ENCODE assay signal across 26 cellular contexts in the genomic region with DNA sequence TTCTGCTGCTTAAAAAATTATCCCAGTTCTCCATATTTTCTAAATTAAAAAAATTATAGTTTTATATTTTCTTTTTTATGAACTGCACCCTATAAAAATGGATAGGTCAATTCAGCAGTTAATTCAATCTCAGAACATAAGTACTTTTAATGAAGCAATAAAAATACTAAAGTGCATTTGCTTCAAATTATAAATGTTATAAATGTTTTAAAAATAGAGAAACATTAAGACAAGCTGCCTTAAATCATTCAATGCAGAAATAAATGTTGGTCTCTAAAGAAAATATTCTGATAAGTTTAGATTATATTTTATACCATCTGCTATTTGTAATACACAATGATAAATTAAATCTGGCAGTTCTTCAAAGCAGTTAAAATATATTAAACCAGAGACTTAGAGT.
"Had no signal": no experiment of that assay in that cellular context is flagged by ENCODE, and none has a peak within 500 bp of the region (broad histone marks: within the 10 kb centered on the region; RNA-seq: fewer than 3 reads in every experiment).

No MANE protein-coding gene starts in this region.

- H3K27ac ChIP-seq: brain microvascular endothelial cell, coronary artery, dorsolateral prefrontal cortex, esophagus squamous epithelium had no signal

- DNase-seq: activated CD4-positive, alpha-beta T cell treated with anti-CD3 and anti-CD28 coated beads for 1 hour; activated CD4-positive, alpha-beta T cell treated with anti-CD3 and anti-CD28 coated beads for 4 hours; activated CD4-positive, alpha-beta T cell treated with anti-CD3 and anti-CD28 coated beads, Interleukin-2, amount 10 ng/mL, durations not matched to agents 7 days and 5 days; activated CD4-positive, alpha-beta T cell treated with anti-CD3 and anti-CD28 coated beads, Interleukin-2, amount 50 U/mL, for 48 hours; activated CD8-positive, alpha-beta memory T cell treated with anti-CD3 and anti-CD28 coated beads for 24 hours; activated CD8-positive, alpha-beta T cell treated with anti-CD3 and anti-CD28 coated beads for 36 hours; activated effector memory CD4-positive, alpha-beta T cell treated with Interleukin-2 at 50 U/mL for 16 hours; activated gamma-delta T cell treated with Interleukin-2 at 50 U/mL for 16 hours; activated naive CD4-positive, alpha-beta T cell treated with anti-CD3 and anti-CD28 coated beads, Interleukin-2, amount 50 U/mL, for 16 hours; activated naive CD4-positive, alpha-beta T cell treated with Interleukin-2 at 50 U/mL for 16 hours; activated T-cell treated with anti-CD3 and anti-CD28 coated beads, Interleukin-2, amount 50 U/mL, for 4 hours; amniotic stem cell; anterior cingulate cortex; brain microvascular endothelial cell; dorsolateral prefrontal cortex; effector memory CD4-positive, alpha-beta T cell; endodermal cell; esophagus squamous epithelium; foreskin melanocyte; head of caudate nucleus; T-helper 2 cell had no signal

- FAIRE-seq: astrocyte, bronchial epithelial cell had no signal

- ATAC-seq: activated CD8-positive, alpha-beta T cell treated with anti-CD3 and anti-CD28 coated beads for 36 hours; activated T-cell treated with anti-CD3 and anti-CD28 coated beads, Interleukin-2, amount 50 U/mL, for 4 hours; activated T-helper 17 cell treated with anti-CD3 and anti-CD28 coated beads, Interleukin-2, amount 50 U/mL, for 72 hours; WTC11 had no signal

- H3K36me3 ChIP-seq: brain microvascular endothelial cell had no signal

- H3K9me3 ChIP-seq: esophagus squamous epithelium had no signal

- H3K4me1 ChIP-seq: esophagus squamous epithelium had no signal

- H3K4me3 ChIP-seq: coronary artery, dorsolateral prefrontal cortex, esophagus squamous epithelium had no signal

- H3K27me3 ChIP-seq: brain microvascular endothelial cell, dorsolateral prefrontal cortex, esophagus squamous epithelium had no signal
